Comparison of ENCODE assay signal across 10 cellular contexts in the genomic region with DNA sequence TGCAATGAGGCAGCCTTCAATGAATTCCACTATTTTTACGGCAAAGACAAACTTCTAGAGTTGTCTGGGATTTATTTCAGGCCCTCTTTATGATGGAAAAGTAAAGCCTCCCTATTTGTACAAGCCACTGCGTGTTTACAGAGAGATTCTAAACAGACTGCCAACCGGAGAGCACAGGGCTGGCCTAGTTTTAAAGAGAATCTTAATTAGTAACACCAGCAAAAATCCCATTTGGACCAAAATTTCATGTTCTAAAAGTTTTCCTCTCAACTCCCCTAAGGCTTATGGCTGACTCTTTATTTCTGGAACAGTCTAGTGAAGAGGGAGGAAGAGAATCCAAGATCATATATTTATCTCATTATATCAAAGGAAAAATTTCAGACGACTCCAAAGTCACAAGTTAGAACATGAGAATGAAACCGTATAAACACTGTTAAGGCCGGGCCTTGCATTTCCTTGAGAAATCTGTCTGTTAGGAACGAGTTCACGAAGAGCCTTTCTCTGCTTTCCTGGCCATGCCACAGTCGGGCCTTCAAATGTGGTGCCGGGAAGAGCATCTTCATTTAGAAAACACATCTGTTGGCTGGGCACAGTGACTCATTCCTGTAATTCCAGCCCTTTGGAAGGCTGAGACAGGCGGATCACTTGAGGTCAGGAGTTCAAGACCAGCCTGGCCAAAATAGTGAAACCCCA.
"Had no signal": no experiment of that assay in that cellular context is flagged by ENCODE, and none has a peak within 500 bp of the region (broad histone marks: within the 10 kb centered on the region; RNA-seq: fewer than 3 reads in every experiment).

No MANE protein-coding gene starts in this region.

- ATAC-seq: activated CD4-positive, CD25-positive, alpha-beta regulatory T cell treated with anti-CD3 and anti-CD28 coated beads, Interleukin-2, amount 50 U/mL, for 24 hours; activated CD8-positive, alpha-beta memory T cell treated with anti-CD3 and anti-CD28 coated beads, Interleukin-2, amount 10 ng/mL, durations not matched to agents 7 days and 5 days; activated T-cell treated with anti-CD3 and anti-CD28 coated beads, Interleukin-2, amount 50 U/mL, for 4 hours; lower lobe of right lung; naive thymus-derived CD8-positive, alpha-beta T cell had no signal

- H3K36me3 Mint-ChIP-seq: activated CD8-positive, alpha-beta memory T cell treated with anti-CD3 and anti-CD28 coated beads, Interleukin-2, amount 10 ng/mL, durations not matched to agents 7 days and 5 days; activated naive CD8-positive, alpha-beta T cell treated with anti-CD3 and anti-CD28 coated beads, Interleukin-2, amount 10 ng/mL, durations not matched to agents 7 days and 5 days had no signal

- H3K27me3 Mint-ChIP-seq: activated CD8-positive, alpha-beta memory T cell treated with anti-CD3 and anti-CD28 coated beads, Interleukin-2, amount 10 ng/mL, durations not matched to agents 7 days and 5 days; activated naive CD8-positive, alpha-beta T cell treated with anti-CD3 and anti-CD28 coated beads, Interleukin-2, amount 10 ng/mL, durations not matched to agents 7 days and 5 days had no signal

- H3K9me3 Mint-ChIP-seq: activated naive CD8-positive, alpha-beta T cell treated with anti-CD3 and anti-CD28 coated beads, Interleukin-2, amount 10 ng/mL, durations not matched to agents 7 days and 5 days had no signal

- H3K27ac ChIP-seq: lower lobe of right lung had no signal

- H3K27ac Mint-ChIP-seq: activated CD8-positive, alpha-beta memory T cell treated with anti-CD3 and anti-CD28 coated beads, Interleukin-2, amount 10 ng/mL, durations not matched to agents 7 days and 5 days; activated naive CD8-positive, alpha-beta T cell treated with anti-CD3 and anti-CD28 coated beads, Interleukin-2, amount 10 ng/mL, durations not matched to agents 7 days and 5 days had no signal

- DNase-seq: activated CD4-positive, alpha-beta T cell treated with anti-CD3 and anti-CD28 coated beads, Interleukin-2, amount 50 U/mL, for 4 hours; activated CD8-positive, alpha-beta memory T cell treated with anti-CD3 and anti-CD28 coated beads, Interleukin-2, amount 10 ng/mL, durations not matched to agents 7 days and 5 days; activated gamma-delta T cell treated with Interleukin-2 at 50 U/mL for 16 hours; activated naive CD8-positive, alpha-beta T cell treated with anti-CD3 and anti-CD28 coated beads, Interleukin-2, amount 10 ng/mL, durations not matched to agents 7 days and 5 days; activated T-cell treated with anti-CD3 and anti-CD28 coated beads, Interleukin-2, amount 50 U/mL, for 4 hours; lower lobe of right lung; naive thymus-derived CD8-positive, alpha-beta T cell; T-helper 2 cell; tibial artery had no signal

- H3K4me1 Mint-ChIP-seq: activated CD8-positive, alpha-beta memory T cell treated with anti-CD3 and anti-CD28 coated beads, Interleukin-2, amount 10 ng/mL, durations not matched to agents 7 days and 5 days; activated naive CD8-positive, alpha-beta T cell treated with anti-CD3 and anti-CD28 coated beads, Interleukin-2, amount 10 ng/mL, durations not matched to agents 7 days and 5 days; naive thymus-derived CD8-positive, alpha-beta T cell had no signal

- H3K4me3 ChIP-seq: lower lobe of right lung, tibial artery had no signal

- H3K36me3 ChIP-seq: lower lobe of right lung, tibial artery had no signal

- H3K4me1 ChIP-seq: lower lobe of right lung, tibial artery had no signal

- H3K27me3 ChIP-seq: tibial artery had no signal

- H3K4me3 Mint-ChIP-seq: activated CD8-positive, alpha-beta memory T cell treated with anti-CD3 and anti-CD28 coated beads, Interleukin-2, amount 10 ng/mL, durations not matched to agents 7 days and 5 days; activated naive CD8-positive, alpha-beta T cell treated with anti-CD3 and anti-CD28 coated beads, Interleukin-2, amount 10 ng/mL, durations not matched to agents 7 days and 5 days; activated T-cell treated with anti-CD3 and anti-CD28 coated beads, Interleukin-2, amount 50 U/mL, for 4 hours; naive thymus-derived CD8-positive, alpha-beta T cell had no signal
